Comparison of ENCODE assay signal across 10 cellular contexts in the genomic region with DNA sequence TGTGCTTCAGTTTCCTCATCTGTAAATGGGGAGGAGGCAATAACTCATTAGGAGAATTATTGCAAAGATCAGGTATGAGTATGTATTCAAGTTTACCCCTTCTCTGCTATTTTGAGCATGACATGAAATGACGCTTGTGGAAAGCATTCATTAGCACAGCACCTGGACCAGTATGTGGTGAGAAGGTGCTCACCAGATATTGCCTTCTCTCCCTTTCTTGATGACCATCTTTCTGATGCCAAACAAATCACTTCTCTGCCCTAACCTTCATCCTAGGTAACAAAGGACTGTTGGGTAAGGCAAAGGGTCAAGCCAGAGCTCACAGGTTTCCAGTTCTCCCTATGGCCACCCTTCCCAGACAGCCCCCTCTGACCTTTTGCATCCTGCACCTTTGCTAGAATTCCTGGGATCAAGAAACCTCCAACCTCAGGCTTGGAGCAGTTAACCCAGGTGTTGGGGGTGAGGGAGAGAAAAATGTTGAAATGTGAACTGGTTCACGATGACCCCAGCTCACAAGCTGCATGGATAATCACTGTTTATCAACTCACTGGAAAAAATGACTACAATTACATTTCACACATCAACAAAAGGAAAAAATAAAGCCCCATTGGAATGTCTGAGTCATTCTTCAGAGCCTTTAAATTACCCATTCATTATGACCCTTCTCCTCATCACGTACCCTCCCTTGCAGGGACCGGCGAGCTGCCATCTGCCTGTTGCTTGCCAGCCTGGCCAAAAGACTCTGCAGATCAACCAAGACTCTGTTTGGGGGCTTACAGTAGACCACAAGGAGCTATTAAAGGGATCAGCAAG. TPM values are rescaled to one million over a fixed set of nuclear protein-coding genes. Genes with fewer than 3 reads are reported as not detected.
A peak's percentile ranks its signal among the peaks of the same experiment; 100 is the strongest.
DNase-seq lines count a peak whose midpoint lies in the region; ATAC-seq and TF ChIP-seq lines count a peak whose summit lies in the region.
"Had no signal": no experiment of that assay in that cellular context is flagged by ENCODE, and none has a peak within 500 bp of the region (broad histone marks: within the 10 kb centered on the region; RNA-seq: fewer than 3 reads in every experiment).

No MANE protein-coding gene starts in this region.

- DNase-seq in MCF 10A (ENCODE audit: unreplicated experiment) (peak; percentile 57), breast epithelium (ENCODE audit: low spot score in 2 of 2) (no peak), hepatocyte (ENCODE audit: low spot score) (peak; percentile 53), transverse colon (peak; percentile 29), activated gamma-delta T cell treated with Interleukin-2 at 50 U/mL for 16 hours (no peak), HuH-7 (ENCODE audit: low spot score) (no peak)
- DNase-seq in activated naive CD4-positive, alpha-beta T cell treated with anti-CD3 and anti-CD28 coated beads, Interleukin-2, amount 50 U/mL, for 16 hours, result peak; percentile 62
- DNase-seq: dorsolateral prefrontal cortex, substantia nigra had no signal

- H4K20me1 ChIP-seq in hepatocyte (ENCODE audit: insufficient read depth, poor library complexity, severe bottlenecking), result no peaks in the 10 kb centered on the region

- H3K9me3 Mint-ChIP-seq in MCF 10A (ENCODE audit: unreplicated experiment), result no peaks in the 10 kb centered on the region

- ATAC-seq in HG02763 (IDR thresholded peaks at IDR 0.05; ENCODE audit: unreplicated experiment), result no peak

- H3K4me3 Mint-ChIP-seq in MCF 10A (ENCODE audit: unreplicated experiment), result no peak overlapping the region

- TF ChIP-seq CTCF in MCF 10A (IDR thresholded peaks at IDR 0.05; ENCODE audit: unreplicated experiment) (no peak), breast epithelium (IDR thresholded peaks at IDR 0.05) (no peak), hepatocyte (IDR thresholded peaks at IDR 0.05; ENCODE audit: poor library complexity) (no peak), transverse colon (IDR thresholded peaks at IDR 0.05) (no peak)

- no peaks in the 10 kb centered on the region for H3K27me3 ChIP-seq in breast epithelium
- no peaks in the 10 kb centered on the region for H3K27me3 ChIP-seq in hepatocyte
- no peaks in the 10 kb centered on the region for H3K27me3 ChIP-seq in transverse colon
- H3K27me3 ChIP-seq: dorsolateral prefrontal cortex had no signal

- H3K4me3 ChIP-seq in breast epithelium (no peak overlapping the region), hepatocyte (no peak overlapping the region), transverse colon (no peak overlapping the region)
- H3K4me3 ChIP-seq: dorsolateral prefrontal cortex had no signal

- in situ Hi-C loops in transverse colon (cut with MboI; ENCODE audit: low pct_ligation_motif_present in 1 of 4, low pct_unique_long_range_greater_than_20kb in 1 of 4, low sequenced_read_pairs in 3 of 4), result no loop called here

- H3K9me2 ChIP-seq in hepatocyte (replicated peaks; ENCODE audit: insufficient read depth), result no peaks in the 10 kb centered on the region

- no TSS peak for BruUV-seq in MCF 10A (replicated peaks; lab: Mats Ljungman, UMichigan)

- H3K4me1 ChIP-seq in breast epithelium (no peaks in the 10 kb centered on the region), hepatocyte (ENCODE audit: insufficient read depth) (peaks cover 26% of the 10 kb centered on the region), transverse colon (peaks cover 5 to 36% (median 23%) of the 10 kb centered on the region in 4 donors)

- H3K9me3 ChIP-seq in breast epithelium, result no peaks in the 10 kb centered on the region
- no peaks in the 10 kb centered on the region for H3K9me3 ChIP-seq in hepatocyte (ENCODE audit: low read depth)
- no peaks in the 10 kb centered on the region for H3K9me3 ChIP-seq in transverse colon

- H3K27ac ChIP-seq in breast epithelium (no peak overlapping the region), hepatocyte (peak overlapping the region; percentile 85), transverse colon (peak overlapping the region in 2 of 4 donors; percentile 35 to 75)
- H3K27ac ChIP-seq: dorsolateral prefrontal cortex had no signal

- peak overlapping the region; percentile 19 for H3K27ac Mint-ChIP-seq in MCF 10A (ENCODE audit: low read depth, unreplicated experiment)

- peaks cover 28% of the 10 kb centered on the region for H3K4me1 Mint-ChIP-seq in MCF 10A (ENCODE audit: insufficient read depth, unreplicated experiment)

- no peaks in the 10 kb centered on the region for H3K36me3 ChIP-seq in breast epithelium
- no peaks in the 10 kb centered on the region for H3K36me3 ChIP-seq in hepatocyte (replicated peaks; ENCODE audit: insufficient read depth, low read depth)
- H3K36me3 ChIP-seq in transverse colon, result no peaks in the 10 kb centered on the region

- TF ChIP-seq EP300 in transverse colon (IDR thresholded peaks at IDR 0.05; ENCODE audit: low read depth), result no peak

- 46% methylated on average over 5 of the region's 5 CpGs for WGBS in hepatocyte (ENCODE audit: low lambda C conversion rate, missing lambda C conversion rate)
- WGBS in transverse colon (ENCODE audit: low coverage in 1 of 2), 2 donors, result 55 to 73% methylated on average over 4 to 5 of the region's 5 CpGs

- H3K27me3 Mint-ChIP-seq in MCF 10A (ENCODE audit: insufficient read depth, unreplicated experiment), result no peaks in the 10 kb centered on the region

- CTCF ChIA-PET in MCF 10A (lab: Yijun Ruan, JAX), result interaction anchor here (0.6 kb wide), 1 partner anchor 201 kb away, joined by 4 read pairs; no protein-coding TSS in a partner anchor

- POLR2A ChIA-PET in MCF 10A (lab: Yijun Ruan, JAX), result interaction anchor here (0.6 kb wide), 1 partner anchor 127 kb away, joined by 3 read pairs; no protein-coding TSS in a partner anchor

- no peak overlapping the region for H2AFZ ChIP-seq in hepatocyte

- no peak overlapping the region for H3K4me2 ChIP-seq in hepatocyte

- intact Hi-C loops in MCF 10A (cut with micrococcal nuclease), result loop anchor here (5.0 kb wide), 1 partner anchor 41 kb away; a partner anchor contains a TSS
- intact Hi-C loops in breast epithelium (cut with DNase I; ENCODE audit: low total_unique reads), result no loop called here
- intact Hi-C loops in transverse colon (cut with DNase I; ENCODE audit: low total_unique reads), result no loop called here

- H3K79me2 ChIP-seq in hepatocyte, result no peaks in the 10 kb centered on the region

- no peak for TF ChIP-seq POLR2A in breast epithelium (IDR thresholded peaks at IDR 0.05)
- TF ChIP-seq POLR2A in transverse colon (IDR thresholded peaks at IDR 0.05), result no peak

- H3K36me3 Mint-ChIP-seq in MCF 10A (ENCODE audit: insufficient read depth, unreplicated experiment), result no peaks in the 10 kb centered on the region

RNA-seq across cellular contexts. Expression of a gene that starts 41.6 kb away (rescaled TPM):
- total RNA-seq in MCF 10A (2022) (1.1 and 1.7 TPM in 2 replicates), breast epithelium (100 to 1,000 TPM in 1 of 3 donors, 10 to 100 TPM in 2; 18.2 to 153 (median 87.2) TPM), hepatocyte (75.9 and 98.3 TPM in 2 replicates), transverse colon (10 to 100 TPM in 3 of 4 donors, 1 to 10 TPM in 1; 7.0 to 37.8 (median 16.3) TPM)
- 54.1 and 54.2 TPM in 2 replicates for polyA plus RNA-seq in hepatocyte

Comparison
In these comparisons a context has a peak if more than half of its experiments do, and no peak if none do; other contexts are left out.
1. DNase-seq: peak in MCF 10A (single experiment), activated naive CD4-positive, alpha-beta T cell treated with anti-CD3 and anti-CD28 coated beads, Interleukin-2, amount 50 U/mL, for 16 hours (single experiment), hepatocyte (single experiment) and transverse colon (single experiment); none in breast epithelium (0 of 2), activated gamma-delta T cell treated with Interleukin-2 at 50 U/mL for 16 hours (single experiment) and HuH-7 (single experiment).